In genomic region chr22:21942939-21943338, GRCh38 we compare ENCODE assay signal across 10 cellular contexts. TPM values are rescaled to one million over a fixed set of nuclear protein-coding genes. Genes with fewer than 3 reads are reported as not detected.
A peak's percentile ranks its signal among the peaks of the same experiment; 100 is the strongest.
DNase-seq lines count a peak whose midpoint lies in the region; ATAC-seq and TF ChIP-seq lines count a peak whose summit lies in the region.
"Had no signal": no experiment of that assay in that cellular context is flagged by ENCODE, and none has a peak within 500 bp of the region (broad histone marks: within the 10 kb centered on the region; RNA-seq: fewer than 3 reads in every experiment).

No MANE protein-coding gene starts in this region.

- no peak overlapping the region for H3K27ac ChIP-seq in CD4-positive, CD25-positive, alpha-beta regulatory T cell (ENCODE audit: insufficient read depth, low read length, poor library complexity, severe bottlenecking)
- H3K27ac ChIP-seq in SJSA1 (peak overlapping the region; percentile 95), sigmoid colon (peak overlapping the region; percentile 94 to 96 (median 94))

- H3K27me3 Mint-ChIP-seq in CD4-positive, CD25-positive, alpha-beta regulatory T cell: no peaks in the 10 kb centered on the region
- peaks cover 14% of the 10 kb centered on the region for H3K27me3 Mint-ChIP-seq in endothelial cell (ENCODE audit: unreplicated experiment)

- 65 to 82% methylated on average over 9 of the region's 9 CpGs for WGBS in sigmoid colon, 2 donors

- H3K27me3 ChIP-seq in CD4-positive, CD25-positive, alpha-beta regulatory T cell (ENCODE audit: control insufficient read depth, insufficient read depth, low read length): no peaks in the 10 kb centered on the region
- H3K27me3 ChIP-seq in SJSA1 (replicated peaks): no peaks in the 10 kb centered on the region
- no peaks in the 10 kb centered on the region for H3K27me3 ChIP-seq in sigmoid colon

- no peaks in the 10 kb centered on the region for H3K9me3 ChIP-seq in CD4-positive, CD25-positive, alpha-beta regulatory T cell (ENCODE audit: control insufficient read depth in 2 of 2, low read length in 2 of 2)
- H3K9me3 ChIP-seq in SJSA1 (replicated peaks): no peaks in the 10 kb centered on the region
- H3K9me3 ChIP-seq in sigmoid colon: no peaks in the 10 kb centered on the region

- intact Hi-C loops in sigmoid colon (cut with DNase I) (no loop called here), posterior cingulate gyrus (cut with DNase I) (no loop called here)

- peak overlapping the region in 2 of 3 donors; percentile 20 to 60 for H3K27ac Mint-ChIP-seq in CD4-positive, CD25-positive, alpha-beta regulatory T cell
- H3K27ac Mint-ChIP-seq in endothelial cell (ENCODE audit: unreplicated experiment): peak overlapping the region; percentile 99

- DNase-seq in CD4-positive, CD25-positive, alpha-beta regulatory T cell: no peak
- DNase-seq in SJSA1 (ENCODE audit: low read depth in 1 of 2, low spot score in 2 of 2) (no peak), endothelial cell (ENCODE audit: low spot score) (no peak), sigmoid colon (peak; percentile 80), SHP77 treated with DMSO at 0.1 percent for 48 hours (lab: John Stamatoyannopoulos, UW) (no peak), posterior cingulate gyrus (no peak)
- DNase-seq: NCI-H510A treated with DMSO at 0.1 percent for 48 hours had no signal

- H3K36me3 Mint-ChIP-seq in CD4-positive, CD25-positive, alpha-beta regulatory T cell: peaks cover 17% of the 10 kb centered on the region
- H3K36me3 Mint-ChIP-seq in endothelial cell (ENCODE audit: low read depth, unreplicated experiment): peaks cover 54% of the 10 kb centered on the region

- H3K36me3 ChIP-seq in CD4-positive, CD25-positive, alpha-beta regulatory T cell (ENCODE audit: control insufficient read depth, insufficient read depth, low read length): no peaks in the 10 kb centered on the region
- H3K36me3 ChIP-seq in SJSA1 (peaks cover 70% of the 10 kb centered on the region), sigmoid colon (peaks cover 0 to 20% (median 9%) of the 10 kb centered on the region in 4 donors)

- peak overlapping the region in 1 of 4 donors; percentile 41 for H3K4me3 Mint-ChIP-seq in CD4-positive, CD25-positive, alpha-beta regulatory T cell
- H3K4me3 Mint-ChIP-seq in endothelial cell (ENCODE audit: unreplicated experiment): no peak overlapping the region
- H3K4me3 Mint-ChIP-seq: neural crest cell had no signal

- no peak for ATAC-seq in CD4-positive, CD25-positive, alpha-beta regulatory T cell (ENCODE audit: low read depth in 2 of 2)
- ATAC-seq in GM21390 (IDR thresholded peaks at IDR 0.05; ENCODE audit: unreplicated experiment) (no peak), GM19397 (IDR thresholded peaks at IDR 0.05; ENCODE audit: unreplicated experiment) (no peak)

- no peak for TF ChIP-seq POLR2A in sigmoid colon (IDR thresholded peaks at IDR 0.05)

- peaks cover 0 to 50% (median 22%) of the 10 kb centered on the region in 4 donors for H3K4me1 Mint-ChIP-seq in CD4-positive, CD25-positive, alpha-beta regulatory T cell
- peaks cover 89% of the 10 kb centered on the region for H3K4me1 Mint-ChIP-seq in endothelial cell (ENCODE audit: unreplicated experiment)

- H3K4me1 ChIP-seq in CD4-positive, CD25-positive, alpha-beta regulatory T cell (ENCODE audit: control insufficient read depth, insufficient read depth, low read length, poor library complexity, severe bottlenecking): peaks cover 11% of the 10 kb centered on the region
- H3K4me1 ChIP-seq in SJSA1 (replicated peaks) (peaks cover 28% of the 10 kb centered on the region), sigmoid colon (peaks cover 0 to 79% (median 62%) of the 10 kb centered on the region in 4 donors)

- no peak for TF ChIP-seq CTCF in endothelial cell (IDR thresholded peaks at IDR 0.05; ENCODE audit: unreplicated experiment)
- peak in 1 of 4 experiments; percentile 17 for TF ChIP-seq CTCF in sigmoid colon (IDR thresholded peaks at IDR 0.05)

- peak in 1 of 4 donors; percentile 68 for TF ChIP-seq EP300 in sigmoid colon (IDR thresholded peaks at IDR 0.05)

- H3K4me3 ChIP-seq in CD4-positive, CD25-positive, alpha-beta regulatory T cell (ENCODE audit: low read depth, low read length): no peak overlapping the region
- no peak overlapping the region for H3K4me3 ChIP-seq in SJSA1
- H3K4me3 ChIP-seq in sigmoid colon: no peak overlapping the region

- no peaks in the 10 kb centered on the region for H3K9me3 Mint-ChIP-seq in CD4-positive, CD25-positive, alpha-beta regulatory T cell
- H3K9me3 Mint-ChIP-seq in endothelial cell (ENCODE audit: unreplicated experiment): no peaks in the 10 kb centered on the region
- H3K9me3 Mint-ChIP-seq: neural crest cell had no signal

RNA-seq across cellular contexts. Expression of gene PPM1F, which starts 9.7 kb away (rescaled TPM):
- total RNA-seq in CD4-positive, CD25-positive, alpha-beta regulatory T cell: 19.6 TPM
- 1 to 10 TPM; 5.6 to 8.7 (median 6.6) TPM for polyA plus RNA-seq in CD4-positive, CD25-positive, alpha-beta regulatory T cell
- 41.9 and 54.8 TPM in 2 replicates for total RNA-seq in SJSA1 (2014; rRNA removed; shearing (Covaris generic))
- total RNA-seq in endothelial cell (ENCODE audit: unreplicated experiment) (244 TPM), sigmoid colon (10 to 100 TPM; 20.3 to 39.2 (median 30.6) TPM)
- polyA plus RNA-seq in sigmoid colon: 10 to 100 TPM in 1 of 3 donors, 1 to 10 TPM in 2; 2.5 to 12.4 (median 5.4) TPM

RNA-seq across cellular contexts. Expression of gene TOP3B, which starts 39.6 kb away (rescaled TPM):
- total RNA-seq in CD4-positive, CD25-positive, alpha-beta regulatory T cell: 56.7 TPM
- 10 to 100 TPM; 13.1 to 17.4 (median 14.3) TPM for polyA plus RNA-seq in CD4-positive, CD25-positive, alpha-beta regulatory T cell
- 12.9 and 34.3 TPM in 2 replicates for total RNA-seq in SJSA1 (2014; rRNA removed; shearing (Covaris generic))
- total RNA-seq in endothelial cell (ENCODE audit: unreplicated experiment) (55.6 TPM), sigmoid colon (10 to 100 TPM; 12.1 to 45.1 (median 20.2) TPM)
- 10 to 100 TPM in 1 of 3 donors, 1 to 10 TPM in 2; 3.5 to 18.6 (median 9.0) TPM for polyA plus RNA-seq in sigmoid colon
